Comparison of ENCODE assay signal across 6 cellular contexts in the genomic region with DNA sequence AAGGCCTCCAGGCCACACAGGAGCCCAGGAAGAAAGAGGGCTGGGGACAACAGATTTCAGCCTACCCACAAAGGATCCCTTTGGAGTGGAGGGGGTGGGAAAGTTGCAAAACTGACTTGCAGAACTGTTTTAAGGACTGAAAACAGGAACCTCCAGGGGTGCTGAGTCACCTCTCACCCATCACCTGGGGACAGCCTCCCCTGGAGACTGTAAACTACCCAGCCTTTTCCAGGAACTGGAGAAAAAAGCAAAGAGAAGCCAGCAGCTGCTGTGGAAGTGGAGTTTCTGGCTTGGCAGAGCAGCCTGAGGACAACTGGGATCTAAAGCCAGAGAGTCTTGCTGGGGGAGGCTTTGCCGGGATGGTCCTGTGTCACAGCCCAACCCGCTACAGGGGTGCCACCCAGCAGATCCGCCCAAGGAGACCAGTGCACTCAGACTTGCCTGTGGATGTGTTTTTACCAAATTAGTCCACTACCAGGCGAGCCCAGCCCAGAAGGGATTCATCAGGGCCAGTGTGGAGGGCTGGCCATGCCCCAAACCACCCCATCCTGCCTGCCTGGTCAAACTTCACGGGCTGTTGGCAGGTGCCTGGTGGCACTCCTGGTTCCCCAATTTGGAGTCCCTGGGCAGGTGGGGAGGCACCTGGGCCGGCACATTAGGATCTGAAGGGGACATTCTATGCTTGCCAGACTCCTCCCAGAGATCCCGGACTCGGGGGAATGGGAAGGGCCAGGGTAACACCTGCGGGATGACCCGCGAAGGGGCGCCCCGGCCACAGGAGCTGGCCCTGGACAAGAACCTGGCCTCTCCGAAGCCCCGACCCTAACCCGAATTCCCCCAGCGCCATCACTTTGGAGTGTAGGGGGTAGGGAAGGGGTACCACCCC. TPM values are rescaled to one million over a fixed set of nuclear protein-coding genes. Genes with fewer than 3 reads are reported as not detected.
DNase-seq lines count a peak whose midpoint lies in the region; ATAC-seq lines count a peak whose summit lies in the region.

No MANE protein-coding gene starts in this region.

- H3K4me1 Mint-ChIP-seq in effector memory CD8-positive, alpha-beta T cell (ENCODE audit: low read depth in 2 of 2), result peaks cover 9 to 13% of the 10 kb centered on the region in 2 donors

- H3K36me3 Mint-ChIP-seq in effector memory CD8-positive, alpha-beta T cell (ENCODE audit: insufficient read depth), result peaks cover 15% of the 10 kb centered on the region

- H3K27ac Mint-ChIP-seq in effector memory CD8-positive, alpha-beta T cell, result peak overlapping the region; percentile 74 to 88

- no peak for ATAC-seq in effector memory CD8-positive, alpha-beta T cell (replicated peaks)
- ATAC-seq in HG03342 (IDR thresholded peaks at IDR 0.05; ENCODE audit: unreplicated experiment), result no peak

- peak overlapping the region; percentile 90 to 92 for H3K4me3 Mint-ChIP-seq in effector memory CD8-positive, alpha-beta T cell

- no peaks in the 10 kb centered on the region for H3K27me3 Mint-ChIP-seq in effector memory CD8-positive, alpha-beta T cell

- DNase-seq in NCI-H1417 (lab: John Stamatoyannopoulos, UW), result peak in 2 of 3 experiments; percentile 18 to 23
- DNase-seq in NCI-H1417 treated with DMSO at 0.1 percent for 48 hours (lab: John Stamatoyannopoulos, UW), result no peak
- no peak for DNase-seq in effector memory CD8-positive, alpha-beta T cell
- DNase-seq in renal cortical epithelial cell (ENCODE audit: low read depth), result peak; percentile 79
- DNase-seq in NAMALWA (ENCODE audit: low spot score), result no peak

- H3K9me3 Mint-ChIP-seq in effector memory CD8-positive, alpha-beta T cell, result no peaks in the 10 kb centered on the region

RNA-seq across cellular contexts. Expression of a gene that starts 0.8 kb away (rescaled TPM):
- total RNA-seq in renal cortical epithelial cell, result 9.6 and 10.8 TPM in 2 replicates

RNA-seq across cellular contexts. Expression of a gene that starts 12.3 kb away (rescaled TPM):
- not detected in 2 replicates for total RNA-seq in renal cortical epithelial cell

RNA-seq across cellular contexts. Expression of a gene that starts 17.2 kb away (rescaled TPM):
- 119 and 138 TPM in 2 replicates for total RNA-seq in renal cortical epithelial cell

RNA-seq across cellular contexts. Expression of a gene that starts 22.5 kb away (rescaled TPM):
- 865 and 1,076 TPM in 2 replicates for total RNA-seq in renal cortical epithelial cell

RNA-seq across cellular contexts. Expression of a gene that starts 24.0 kb away (rescaled TPM):
- total RNA-seq in renal cortical epithelial cell, result not detected in 2 replicates

Comparison
In these comparisons a context has a peak if more than half of its experiments do, and no peak if none do; other contexts are left out.
1. DNase-seq: peak in NCI-H1417 (2 of 3) and renal cortical epithelial cell (single experiment); none in NCI-H1417 treated with DMSO at 0.1 percent for 48 hours (single experiment), effector memory CD8-positive, alpha-beta T cell (0 of 3) and NAMALWA (single experiment).